ENCODE assay signal across 25 cellular contexts in genomic region chr2:15894459-15895144, GRCh38. TPM values are rescaled to one million over a fixed set of nuclear protein-coding genes. Genes with fewer than 3 reads are reported as not detected.
A peak's percentile ranks its signal among the peaks of the same experiment; 100 is the strongest.
DNase-seq lines count a peak whose midpoint lies in the region; ATAC-seq, FAIRE-seq and TF ChIP-seq lines count a peak whose summit lies in the region.
"Had no signal": no experiment of that assay in that cellular context is flagged by ENCODE, and none has a peak within 500 bp of the region (broad histone marks: within the 10 kb centered on the region; RNA-seq: fewer than 3 reads in every experiment).

No MANE protein-coding gene starts in this region.

- H3K4me3 ChIP-seq in bronchial epithelial cell (ENCODE audit: low read depth, low read length) = no peak overlapping the region
- no peak overlapping the region for H3K4me3 ChIP-seq in pancreas
- H3K4me3 ChIP-seq: BLaER1, SJSA1 had no signal

- intact Hi-C loops in pancreas (cut with DNase I) = no loop called here

- H3K27me3 Mint-ChIP-seq in nephron (ENCODE audit: low read depth) = no peaks in the 10 kb centered on the region

- no peak for FAIRE-seq in bronchial epithelial cell (lab: Jason Lieb, UNC)
- no peak for FAIRE-seq in pancreas (lab: Jason Lieb, UNC)
- FAIRE-seq: GM18507 had no signal

- H3K36me3 Mint-ChIP-seq in nephron (ENCODE audit: low read depth) = peaks cover 14% of the 10 kb centered on the region
- H3K36me3 Mint-ChIP-seq: CD4-positive, alpha-beta memory T cell had no signal

- no peak for TF ChIP-seq CTCF in C4-2B (conservative IDR thresholded peaks at IDR 0.05)
- no peak for TF ChIP-seq CTCF in bronchial epithelial cell (IDR thresholded peaks at IDR 0.05; ENCODE audit: insufficient read depth, low read length, severe bottlenecking)
- no peak for TF ChIP-seq CTCF in nephron (IDR thresholded peaks at IDR 0.05; ENCODE audit: unreplicated experiment in 3 of 3)
- no peak for TF ChIP-seq CTCF in pancreas (IDR thresholded peaks at IDR 0.05)

- no peaks in the 10 kb centered on the region for H3K4me1 ChIP-seq in pancreas
- H3K4me1 ChIP-seq: BLaER1, SJSA1 had no signal

- H3K27ac Mint-ChIP-seq in nephron = peak overlapping the region; percentile 3 to 38 (median 25)
- H3K27ac Mint-ChIP-seq: CD4-positive, alpha-beta memory T cell; H9 had no signal

- H3K36me3 ChIP-seq in bronchial epithelial cell (ENCODE audit: control insufficient read depth, insufficient read depth, low read length) (no peaks in the 10 kb centered on the region), pancreas (no peaks in the 10 kb centered on the region)
- H3K36me3 ChIP-seq: BLaER1, SJSA1 had no signal

- 61 to 64% methylated on average over 8 of the region's 8 CpGs for WGBS in pancreas, 2 donors

- peak overlapping the region; percentile 54 for H3K27ac ChIP-seq in C4-2B
- no peak overlapping the region for H3K27ac ChIP-seq in pancreas
- H3K27ac ChIP-seq: 22Rv1, BLaER1, SJSA1 had no signal

- ATAC-seq in pancreas (no peak), GM21786 (IDR thresholded peaks at IDR 0.05; ENCODE audit: unreplicated experiment) (no peak), HG03175 (IDR thresholded peaks at IDR 0.05; ENCODE audit: unreplicated experiment) (no peak)
- ATAC-seq: Panc1 had no signal

- DNase-seq in NCI-H526 treated with DMSO at 0.1 percent for 48 hours (lab: John Stamatoyannopoulos, UW) (peak; percentile 100), bronchial epithelial cell (ENCODE audit: low read depth) (peak; percentile 8), pancreas (no peak), SHP77 (lab: John Stamatoyannopoulos, UW) (no peak)
- DNase-seq: ACHN; CD4-positive, alpha-beta memory T cell; DND-41; H9; KG1; NCI-H1105; NCI-H146; NCI-H2081; NCI-H2171 treated with DMSO at 0.1 percent for 48 hours; NCI-H446; NCI-H69 had no signal

- no peaks in the 10 kb centered on the region for H3K9me3 ChIP-seq in pancreas
- H3K9me3 ChIP-seq: SJSA1 had no signal

- no peak overlapping the region for H3K4me3 Mint-ChIP-seq in nephron
- H3K4me3 Mint-ChIP-seq: CD4-positive, alpha-beta memory T cell; H9 had no signal

- H3K27me3 ChIP-seq in bronchial epithelial cell (ENCODE audit: control insufficient read depth, insufficient read depth, low read length) (no peaks in the 10 kb centered on the region), pancreas (no peaks in the 10 kb centered on the region)
- H3K27me3 ChIP-seq: BLaER1, SJSA1 had no signal

- peaks cover 30% of the 10 kb centered on the region for H3K9me3 Mint-ChIP-seq in nephron

- H3K4me1 Mint-ChIP-seq in nephron = peaks cover 56% of the 10 kb centered on the region
- H3K4me1 Mint-ChIP-seq: CD4-positive, alpha-beta memory T cell had no signal

RNA-seq across cellular contexts. Expression of gene MYCN, which starts 45.7 kb away (rescaled TPM):
- total RNA-seq in bronchial epithelial cell (not detected in 2 replicates), pancreas (under 1 TPM; 0.09 to 0.37 (median 0.17) TPM)
- polyA plus RNA-seq in pancreas = under 1 TPM; 0.11 to 0.75 TPM
- total RNA-seq: HT1080 had no signal
- polyA plus RNA-seq: CD4-positive, alpha-beta memory T cell had no signal

Comparison
In these comparisons a context has a peak if more than half of its experiments do, and no peak if none do; other contexts are left out.
1. DNase-seq: peak in NCI-H526 treated with DMSO at 0.1 percent for 48 hours (single experiment) and bronchial epithelial cell (single experiment); none in pancreas (0 of 6) and SHP77 (0 of 2).